ENCODE assay signal across 15 cellular contexts in the genomic region with DNA sequence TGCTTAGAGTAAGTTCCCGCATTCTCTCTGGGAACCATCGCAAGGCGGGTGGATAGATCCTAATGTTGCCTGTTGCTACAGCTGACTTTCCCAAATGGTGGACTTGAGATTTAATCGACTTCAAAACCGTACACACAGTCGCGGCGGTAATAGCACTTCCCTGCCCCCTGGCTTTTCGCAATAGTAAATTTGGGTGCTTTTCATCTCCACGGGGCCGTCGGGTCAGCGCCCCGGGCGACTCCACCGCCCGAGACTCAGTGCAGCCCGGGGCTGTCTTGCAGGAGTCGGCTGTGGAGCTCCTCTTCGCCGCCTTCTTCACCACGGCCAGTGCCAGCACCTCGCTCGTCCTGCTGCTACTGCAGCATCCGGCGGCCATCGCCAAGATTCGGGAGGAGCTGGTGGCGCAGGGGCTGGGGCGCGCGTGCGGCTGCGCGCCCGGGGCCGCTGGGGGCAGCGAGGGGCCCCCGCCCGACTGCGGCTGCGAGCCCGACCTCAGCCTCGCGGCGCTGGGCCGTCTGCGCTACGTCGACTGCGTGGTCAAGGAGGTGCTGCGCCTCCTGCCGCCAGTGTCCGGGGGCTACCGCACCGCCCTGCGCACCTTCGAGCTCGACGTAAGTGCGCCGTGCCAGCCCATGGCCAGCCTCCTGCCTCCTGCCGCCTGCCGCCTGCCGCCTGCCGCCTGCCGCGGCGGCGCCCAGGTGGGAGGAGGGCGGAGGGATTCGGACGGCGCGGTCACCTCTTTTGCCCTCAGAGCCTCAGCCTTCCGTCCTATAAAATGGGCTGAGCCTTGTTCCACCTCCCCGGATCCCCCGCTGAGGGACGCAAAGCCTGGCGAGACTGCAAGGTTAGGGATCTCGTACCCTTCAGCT. TPM values are rescaled to one million over a fixed set of nuclear protein-coding genes. Genes with fewer than 3 reads are reported as not detected.
A peak's percentile ranks its signal among the peaks of the same experiment; 100 is the strongest.
DNase-seq lines count a peak whose midpoint lies in the region; ATAC-seq and TF ChIP-seq lines count a peak whose summit lies in the region.
"Had no signal": no experiment of that assay in that cellular context is flagged by ENCODE, and none has a peak within 500 bp of the region (broad histone marks: within the 10 kb centered on the region; RNA-seq: fewer than 3 reads in every experiment).

No MANE protein-coding gene starts in this region.

- peaks cover 81% of the 10 kb centered on the region for H3K27me3 Mint-ChIP-seq in activated naive CD8-positive, alpha-beta T cell treated with anti-CD3 and anti-CD28 coated beads, Interleukin-2, amount 10 ng/mL, durations not matched to agents 7 days and 5 days
- H3K27me3 Mint-ChIP-seq in activated naive CD8-positive, alpha-beta T cell treated with anti-CD3 and anti-CD28 coated beads, Interleukin-2, amount 50 U/mL, for 24 hours: peaks cover 81% of the 10 kb centered on the region
- peaks cover 53 to 83% of the 10 kb centered on the region in 2 donors for H3K27me3 Mint-ChIP-seq in effector memory CD8-positive, alpha-beta T cell

- H3K9me3 ChIP-seq in SJSA1 (replicated peaks): peaks cover 9% of the 10 kb centered on the region; the same call in 1 of the 2 replicates
- H3K9me3 ChIP-seq in iPS-18c (ENCODE audit: control insufficient read depth, insufficient read depth, low read length): no peaks in the 10 kb centered on the region
- no peaks in the 10 kb centered on the region for H3K9me3 ChIP-seq in stomach
- H3K9me3 ChIP-seq in SJCRH30 (replicated peaks): no peaks in the 10 kb centered on the region
- H3K9me3 ChIP-seq: neutrophil had no signal

- H3K36me3 ChIP-seq in SJSA1 (peaks cover 6% of the 10 kb centered on the region; the same call in 1 of the 2 replicates), stomach (no peaks in the 10 kb centered on the region), SJCRH30 (no peaks in the 10 kb centered on the region)
- H3K36me3 ChIP-seq: neutrophil had no signal

- H3K4me3 Mint-ChIP-seq in activated naive CD8-positive, alpha-beta T cell treated with anti-CD3 and anti-CD28 coated beads, Interleukin-2, amount 10 ng/mL, durations not matched to agents 7 days and 5 days: no peak overlapping the region
- no peak overlapping the region for H3K4me3 Mint-ChIP-seq in activated naive CD8-positive, alpha-beta T cell treated with anti-CD3 and anti-CD28 coated beads, Interleukin-2, amount 50 U/mL, for 24 hours
- no peak overlapping the region for H3K4me3 Mint-ChIP-seq in effector memory CD8-positive, alpha-beta T cell

- TF ChIP-seq EP300 in stomach (IDR thresholded peaks at IDR 0.05): no peak

- POLR2A ChIA-PET in activated naive CD8-positive, alpha-beta T cell treated with anti-CD3 and anti-CD28 coated beads, Interleukin-2, amount 10 ng/mL, durations not matched to agents 7 days and 5 days (lab: Charles Lee): interaction anchor here (0.5 kb wide), 1 partner anchor 86 kb away, joined by 3 read pairs; no protein-coding TSS in a partner anchor

- H3K27ac Mint-ChIP-seq in activated naive CD8-positive, alpha-beta T cell treated with anti-CD3 and anti-CD28 coated beads, Interleukin-2, amount 10 ng/mL, durations not matched to agents 7 days and 5 days: no peak overlapping the region
- no peak overlapping the region for H3K27ac Mint-ChIP-seq in activated naive CD8-positive, alpha-beta T cell treated with anti-CD3 and anti-CD28 coated beads, Interleukin-2, amount 50 U/mL, for 24 hours
- no peak overlapping the region for H3K27ac Mint-ChIP-seq in effector memory CD8-positive, alpha-beta T cell
- H3K27ac Mint-ChIP-seq: activated naive CD4-positive, alpha-beta T cell treated with anti-CD3 and anti-CD28 coated beads, Interleukin-2, amount 50 U/mL, for 72 hours had no signal

- H3K27me3 ChIP-seq in SJSA1 (replicated peaks): peaks cover 28% of the 10 kb centered on the region
- peaks cover 20 to 100% (median 88%) of the 10 kb centered on the region in 3 donors for H3K27me3 ChIP-seq in stomach
- H3K27me3 ChIP-seq in SJCRH30: no peaks in the 10 kb centered on the region

- ATAC-seq in activated naive CD8-positive, alpha-beta T cell treated with anti-CD3 and anti-CD28 coated beads, Interleukin-2, amount 10 ng/mL, durations not matched to agents 7 days and 5 days (ENCODE audit: low read depth): no peak
- ATAC-seq in activated naive CD8-positive, alpha-beta T cell treated with anti-CD3 and anti-CD28 coated beads, Interleukin-2, amount 50 U/mL, for 24 hours: no peak
- no peak for ATAC-seq in effector memory CD8-positive, alpha-beta T cell (replicated peaks)
- ATAC-seq: activated naive CD4-positive, alpha-beta T cell treated with anti-CD3 and anti-CD28 coated beads, Interleukin-2, amount 50 U/mL, for 72 hours; left colon had no signal

- 4 to 13% (median 6%) methylated on average over 22 to 81 of the region's 81 CpGs for WGBS in stomach, 5 donors

- H3K4me1 ChIP-seq in SJSA1 (replicated peaks) (peaks cover 27% of the 10 kb centered on the region), stomach (peaks cover 23 to 56% (median 36%) of the 10 kb centered on the region in 4 donors), SJCRH30 (no peaks in the 10 kb centered on the region)

- peaks cover 19% of the 10 kb centered on the region for H3K4me1 Mint-ChIP-seq in activated naive CD8-positive, alpha-beta T cell treated with anti-CD3 and anti-CD28 coated beads, Interleukin-2, amount 10 ng/mL, durations not matched to agents 7 days and 5 days
- H3K4me1 Mint-ChIP-seq in activated naive CD8-positive, alpha-beta T cell treated with anti-CD3 and anti-CD28 coated beads, Interleukin-2, amount 50 U/mL, for 24 hours: peaks cover 21% of the 10 kb centered on the region
- peaks cover 20 to 21% of the 10 kb centered on the region in 2 donors for H3K4me1 Mint-ChIP-seq in effector memory CD8-positive, alpha-beta T cell (ENCODE audit: low read depth in 2 of 2)

- H3K9me3 Mint-ChIP-seq in activated naive CD8-positive, alpha-beta T cell treated with anti-CD3 and anti-CD28 coated beads, Interleukin-2, amount 10 ng/mL, durations not matched to agents 7 days and 5 days: no peaks in the 10 kb centered on the region
- H3K9me3 Mint-ChIP-seq in activated naive CD8-positive, alpha-beta T cell treated with anti-CD3 and anti-CD28 coated beads, Interleukin-2, amount 50 U/mL, for 24 hours: no peaks in the 10 kb centered on the region
- no peaks in the 10 kb centered on the region for H3K9me3 Mint-ChIP-seq in effector memory CD8-positive, alpha-beta T cell
- H3K9me3 Mint-ChIP-seq: activated naive CD4-positive, alpha-beta T cell treated with anti-CD3 and anti-CD28 coated beads, Interleukin-2, amount 50 U/mL, for 72 hours had no signal

- peak; percentile 33 for DNase-seq in activated naive CD8-positive, alpha-beta T cell treated with anti-CD3 and anti-CD28 coated beads, Interleukin-2, amount 10 ng/mL, durations not matched to agents 7 days and 5 days
- no peak for DNase-seq in activated naive CD8-positive, alpha-beta T cell treated with anti-CD3 and anti-CD28 coated beads, Interleukin-2, amount 50 U/mL, for 24 hours
- DNase-seq in SJSA1 (ENCODE audit: low read depth in 1 of 2, low spot score in 2 of 2) (peak in 1 of 2 experiments; percentile 56), stomach (no peak), NCI-H146 (lab: John Stamatoyannopoulos, UW) (no peak), SJCRH30 (no peak)
- no peak for DNase-seq in effector memory CD8-positive, alpha-beta T cell
- DNase-seq: cortex of kidney; left colon; NCI-H226; SHP77 treated with DMSO at 0.1 percent for 48 hours; stimulated activated CD8-positive, alpha-beta memory T cell treated with anti-CD3 and anti-CD28 coated beads, Interleukin-4, amount 100 ng/mL, for 48 hours had no signal

- intact Hi-C loops in stomach (cut with DNase I; ENCODE audit: low total_unique reads): no loop called here

- H3K36me3 Mint-ChIP-seq in activated naive CD8-positive, alpha-beta T cell treated with anti-CD3 and anti-CD28 coated beads, Interleukin-2, amount 10 ng/mL, durations not matched to agents 7 days and 5 days: no peaks in the 10 kb centered on the region
- H3K36me3 Mint-ChIP-seq in activated naive CD8-positive, alpha-beta T cell treated with anti-CD3 and anti-CD28 coated beads, Interleukin-2, amount 50 U/mL, for 24 hours (ENCODE audit: low read depth): no peaks in the 10 kb centered on the region
- H3K36me3 Mint-ChIP-seq in effector memory CD8-positive, alpha-beta T cell (ENCODE audit: insufficient read depth): no peaks in the 10 kb centered on the region
- H3K36me3 Mint-ChIP-seq: activated naive CD4-positive, alpha-beta T cell treated with anti-CD3 and anti-CD28 coated beads, Interleukin-2, amount 50 U/mL, for 72 hours had no signal

- H3K4me3 ChIP-seq in SJSA1 (peak overlapping the region; percentile 31), iPS-18c (ENCODE audit: insufficient read depth, low read depth, low read length) (peak overlapping the region; percentile 6), stomach (peak overlapping the region in 3 of 4 donors; percentile 0 to 22 (median 9)), SJCRH30 (no peak overlapping the region)

- H3K27ac ChIP-seq in SJSA1 (no peak overlapping the region), stomach (no peak overlapping the region), SJCRH30 (no peak overlapping the region)
- H3K27ac ChIP-seq: neutrophil had no signal

- no peak for TF ChIP-seq POLR2A in stomach (IDR thresholded peaks at IDR 0.05)

- no peak for TF ChIP-seq CTCF in stomach (IDR thresholded peaks at IDR 0.05)

RNA-seq across cellular contexts. Expression of gene CYP26C1, which starts 5.3 kb away (rescaled TPM):
- under 1 TPM in 1 of 2 experiments, not detected in 1; 0.17 TPM for total RNA-seq in activated naive CD8-positive, alpha-beta T cell treated with anti-CD3 and anti-CD28 coated beads, Interleukin-2, amount 10 ng/mL, durations not matched to agents 7 days and 5 days
- total RNA-seq in SJSA1 (2014; rRNA removed; shearing (Covaris generic)): not detected in 2 replicates
- total RNA-seq in stomach: 1 to 10 TPM in 1 of 5 donors, not detected in 4; 7.0 TPM
- polyA plus RNA-seq in stomach: not detected
- not detected in 2 replicates for total RNA-seq in SJCRH30 (2014; rRNA removed; shearing (Covaris generic))

RNA-seq across cellular contexts. Expression of gene CYP26A1, which starts 7.8 kb away (rescaled TPM):
- total RNA-seq in activated naive CD8-positive, alpha-beta T cell treated with anti-CD3 and anti-CD28 coated beads, Interleukin-2, amount 10 ng/mL, durations not matched to agents 7 days and 5 days: under 1 TPM in 1 of 2 experiments, not detected in 1; 0.31 TPM
- 1.2 and 1.7 TPM in 2 replicates for total RNA-seq in SJSA1 (2014; rRNA removed; shearing (Covaris generic))
- not detected for total RNA-seq in stomach
- polyA plus RNA-seq in stomach: under 1 TPM in 1 of 3 donors, not detected in 2; 0.15 TPM
- not detected in 2 replicates for total RNA-seq in SJCRH30 (2014; rRNA removed; shearing (Covaris generic))
- total RNA-seq: left colon had no signal
